ENCODE assay signal across 1 cellular context in the genomic region with DNA sequence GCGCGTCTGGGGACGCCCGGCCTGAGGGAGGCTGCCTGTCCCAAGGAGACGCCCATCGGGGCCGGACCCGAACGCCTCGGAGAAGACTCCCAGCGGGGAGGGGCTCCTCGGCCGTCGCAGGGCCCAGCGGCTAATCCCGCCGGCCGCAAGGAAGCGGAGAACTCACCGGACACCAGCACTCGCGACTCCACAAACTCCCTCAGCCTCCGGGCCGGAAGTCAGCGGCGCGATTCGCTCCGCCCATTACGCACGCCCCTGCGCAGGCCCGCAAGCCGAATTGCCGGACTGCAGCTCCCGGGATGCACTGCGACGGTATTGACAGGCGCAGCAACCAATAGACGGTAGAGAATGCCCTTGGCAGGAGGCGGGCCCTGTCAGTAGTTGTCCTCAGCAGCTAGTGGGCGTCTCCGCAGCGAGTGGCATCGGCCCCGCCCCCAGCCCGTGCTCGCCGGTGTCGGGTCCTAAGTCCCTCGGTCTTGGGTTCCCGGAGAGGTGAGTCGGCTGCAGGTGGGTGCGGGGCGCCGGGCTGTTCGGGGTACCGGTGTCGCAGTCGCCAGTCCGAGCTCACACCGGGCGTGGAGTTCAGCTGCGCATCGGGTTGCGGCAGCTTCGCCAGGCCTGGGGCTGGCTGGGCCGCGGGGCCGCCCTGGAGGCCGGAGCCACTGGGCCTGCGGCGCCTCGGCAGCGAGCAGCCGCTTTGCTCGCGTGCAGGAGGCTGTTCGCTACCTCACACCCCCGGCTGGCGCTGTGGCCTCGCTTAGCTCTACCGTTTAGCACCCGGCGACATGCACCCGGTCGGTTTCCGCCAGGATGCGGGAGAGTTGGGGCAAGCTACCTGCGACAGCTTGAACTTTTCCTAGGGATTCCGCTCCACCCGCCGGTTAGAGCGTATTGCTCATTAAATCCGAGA.
TF ChIP-seq lines count a peak whose summit lies in the region.

A gene (plus strand): TSS at position 437 of the 910 bp plus-strand sequence. CDS start 790 bp downstream, outside the sequence.
A gene (minus strand): TSS at position 226 of the 910 bp plus-strand sequence. CDS start 3,447 bp downstream, outside the sequence.

TF ChIP-seq in H1, 55 proteins besides CTCF, POLR2A, EP300 and RAD21 (continues in another document):
- TF ChIP-seq NRF1 (IDR thresholded peaks at IDR 0.05; ENCODE audit: low read depth, low read length) (peak; percentile 81), YY1 (IDR thresholded peaks at IDR 0.05; ENCODE audit: low read depth, low read length) (no peak), TBP (IDR thresholded peaks at IDR 0.05; ENCODE audit: low read depth, low read length) (peak; percentile 73), NANOG (IDR thresholded peaks at IDR 0.05; ENCODE audit: insufficient read depth, low read depth, low read length, poor library complexity, severe bottlenecking) (peak; percentile 23), MAFK (IDR thresholded peaks at IDR 0.05; ENCODE audit: low read depth, low read length) (no peak), RXRA (IDR thresholded peaks at IDR 0.05; ENCODE audit: insufficient read depth, low read depth, low read length) (no peak), SAP30 (IDR thresholded peaks at IDR 0.05; ENCODE audit: insufficient read depth, insufficient replicate concordance, low read length) (no peak), CHD2 (IDR thresholded peaks at IDR 0.05; ENCODE audit: low read length) (peak; percentile 88), EZH2 (IDR thresholded peaks at IDR 0.05; ENCODE audit: low read depth, low read length, severe bottlenecking) (no peak), CHD1 (IDR thresholded peaks at IDR 0.05; ENCODE audit: low read depth, low read length) (no peak), SP1 (IDR thresholded peaks at IDR 0.05; ENCODE audit: low read depth, low read length) (peak; percentile 98), GTF2F1 (IDR thresholded peaks at IDR 0.05; ENCODE audit: borderline replicate concordance, low read depth, low read length) (no peak), KDM4A (IDR thresholded peaks at IDR 0.05; ENCODE audit: low read depth, low read length, severe bottlenecking) (peak; percentile 77), HDAC2 (IDR thresholded peaks at IDR 0.05; ENCODE audit: borderline replicate concordance in 1 of 2, low read depth in 2 of 2, low read length in 2 of 2) (no peak), TAF1 (IDR thresholded peaks at IDR 0.05; ENCODE audit: low read depth, low read length) (peak; percentile 87), CBX5 (IDR thresholded peaks at IDR 0.05; ENCODE audit: low read depth, low read length) (no peak), RNF2 (IDR thresholded peaks at IDR 0.05; ENCODE audit: borderline replicate concordance, low read depth, low read length, missing control alignments, poor library complexity, severe bottlenecking) (no peak), RBBP5 (IDR thresholded peaks at IDR 0.05; ENCODE audit: borderline replicate concordance, low read depth, low read length) (peak; percentile 94), TCF12 (IDR thresholded peaks at IDR 0.05; ENCODE audit: low read depth, low read length) (0 out of 2 replicates have a peak, but pooled peaks have one; percentile 29), GABPA (IDR thresholded peaks at IDR 0.05; ENCODE audit: borderline replicate concordance, insufficient read depth, low read length) (0 out of 2 replicates have a peak, but pooled peaks have one; percentile 35), KDM5A (IDR thresholded peaks at IDR 0.05; ENCODE audit: low read length) (no peak), JUND (IDR thresholded peaks at IDR 0.05; ENCODE audit: low read length) (no peak), SUZ12 (IDR thresholded peaks at IDR 0.05; ENCODE audit: low read length) (no peak), SIN3A (conservative IDR thresholded peaks at IDR 0.05 in 1 of 2, IDR thresholded peaks at IDR 0.05 in 1 of 2; ENCODE audit: low read depth in 1 of 2, low read length in 2 of 2) (peak; percentile 67 to 83; a peak in 2 of 4 replicates), SP4 (IDR thresholded peaks at IDR 0.05; ENCODE audit: low read length) (0 out of 2 replicates have a peak, but pooled peaks have one; percentile 56), CTBP2 (IDR thresholded peaks at IDR 0.05; ENCODE audit: borderline replicate concordance, insufficient read depth, insufficient read length, low read length) (no peak), SIRT6 (IDR thresholded peaks at IDR 0.05; ENCODE audit: low read length) (no peak), SP2 (IDR thresholded peaks at IDR 0.05; ENCODE audit: low read length) (peak; percentile 72), BRCA1 (IDR thresholded peaks at IDR 0.05; ENCODE audit: low read depth, low read length) (no peak), SRF (IDR thresholded peaks at IDR 0.05; ENCODE audit: low read depth, low read length) (no peak), TEAD4 (IDR thresholded peaks at IDR 0.05; ENCODE audit: low read depth, low read length) (no peak), POU5F1 (IDR thresholded peaks at IDR 0.05; ENCODE audit: low read depth, low read length) (no peak), FOSL1 (IDR thresholded peaks at IDR 0.05; ENCODE audit: insufficient read depth, low read depth, low read length) (peak; percentile 93), RFX5 (IDR thresholded peaks at IDR 0.05; ENCODE audit: borderline replicate concordance, low read depth, low read length) (no peak), BACH1 (IDR thresholded peaks at IDR 0.05; ENCODE audit: low read length) (no peak), HDAC6 (IDR thresholded peaks at IDR 0.05; ENCODE audit: low read depth, low read length) (no peak), ASH2L (IDR thresholded peaks at IDR 0.05; ENCODE audit: low read length) (peak; percentile 95), CREB1 (IDR thresholded peaks at IDR 0.05) (peak; percentile 72), SIX5 (IDR thresholded peaks at IDR 0.05; ENCODE audit: low read depth, low read length) (peak; percentile 30; the same call in 1 of the 2 replicates), CBX8 (IDR thresholded peaks at IDR 0.05; ENCODE audit: borderline replicate concordance, low read depth, low read length) (no peak), EGR1 (IDR thresholded peaks at IDR 0.05; ENCODE audit: borderline replicate concordance, low read depth, low read length) (peak; percentile 63; the same call in 1 of the 2 replicates), KDM1A (IDR thresholded peaks at IDR 0.05; ENCODE audit: borderline replicate concordance, low read length) (no peak), PHF8 (conservative IDR thresholded peaks at IDR 0.05; ENCODE audit: low read depth, low read length) (peak; percentile 63; the same call in 1 of the 2 replicates), TAF7 (optimal IDR thresholded peaks at IDR 0.05; ENCODE audit: borderline replicate concordance, low read depth, low read length) (peak; percentile 59), POLR2AphosphoS5 (IDR thresholded peaks at IDR 0.05; ENCODE audit: low read depth, low read length) (peak; percentile 71; the same call in 1 of the 2 replicates), CEBPB (IDR thresholded peaks at IDR 0.05; ENCODE audit: low read depth, low read length) (no peak), BCL11A (IDR thresholded peaks at IDR 0.05; ENCODE audit: low read depth in 2 of 2, low read length in 2 of 2) (no peak)
- TF ChIP-seq, protein P1, sequence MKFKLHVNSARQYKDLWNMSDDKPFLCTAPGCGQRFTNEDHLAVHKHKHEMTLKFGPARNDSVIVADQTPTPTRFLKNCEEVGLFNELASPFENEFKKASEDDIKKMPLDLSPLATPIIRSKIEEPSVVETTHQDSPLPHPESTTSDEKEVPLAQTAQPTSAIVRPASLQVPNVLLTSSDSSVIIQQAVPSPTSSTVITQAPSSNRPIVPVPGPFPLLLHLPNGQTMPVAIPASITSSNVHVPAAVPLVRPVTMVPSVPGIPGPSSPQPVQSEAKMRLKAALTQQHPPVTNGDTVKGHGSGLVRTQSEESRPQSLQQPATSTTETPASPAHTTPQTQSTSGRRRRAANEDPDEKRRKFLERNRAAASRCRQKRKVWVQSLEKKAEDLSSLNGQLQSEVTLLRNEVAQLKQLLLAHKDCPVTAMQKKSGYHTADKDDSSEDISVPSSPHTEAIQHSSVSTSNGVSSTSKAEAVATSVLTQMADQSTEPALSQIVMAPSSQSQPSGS (IDR thresholded peaks at IDR 0.05; ENCODE audit: low read length): no peak
- TF ChIP-seq, protein P2, sequence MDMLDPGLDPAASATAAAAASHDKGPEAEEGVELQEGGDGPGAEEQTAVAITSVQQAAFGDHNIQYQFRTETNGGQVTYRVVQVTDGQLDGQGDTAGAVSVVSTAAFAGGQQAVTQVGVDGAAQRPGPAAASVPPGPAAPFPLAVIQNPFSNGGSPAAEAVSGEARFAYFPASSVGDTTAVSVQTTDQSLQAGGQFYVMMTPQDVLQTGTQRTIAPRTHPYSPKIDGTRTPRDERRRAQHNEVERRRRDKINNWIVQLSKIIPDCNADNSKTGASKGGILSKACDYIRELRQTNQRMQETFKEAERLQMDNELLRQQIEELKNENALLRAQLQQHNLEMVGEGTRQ (IDR thresholded peaks at IDR 0.05; ENCODE audit: low read length): no peak
- TF ChIP-seq, protein P3, sequence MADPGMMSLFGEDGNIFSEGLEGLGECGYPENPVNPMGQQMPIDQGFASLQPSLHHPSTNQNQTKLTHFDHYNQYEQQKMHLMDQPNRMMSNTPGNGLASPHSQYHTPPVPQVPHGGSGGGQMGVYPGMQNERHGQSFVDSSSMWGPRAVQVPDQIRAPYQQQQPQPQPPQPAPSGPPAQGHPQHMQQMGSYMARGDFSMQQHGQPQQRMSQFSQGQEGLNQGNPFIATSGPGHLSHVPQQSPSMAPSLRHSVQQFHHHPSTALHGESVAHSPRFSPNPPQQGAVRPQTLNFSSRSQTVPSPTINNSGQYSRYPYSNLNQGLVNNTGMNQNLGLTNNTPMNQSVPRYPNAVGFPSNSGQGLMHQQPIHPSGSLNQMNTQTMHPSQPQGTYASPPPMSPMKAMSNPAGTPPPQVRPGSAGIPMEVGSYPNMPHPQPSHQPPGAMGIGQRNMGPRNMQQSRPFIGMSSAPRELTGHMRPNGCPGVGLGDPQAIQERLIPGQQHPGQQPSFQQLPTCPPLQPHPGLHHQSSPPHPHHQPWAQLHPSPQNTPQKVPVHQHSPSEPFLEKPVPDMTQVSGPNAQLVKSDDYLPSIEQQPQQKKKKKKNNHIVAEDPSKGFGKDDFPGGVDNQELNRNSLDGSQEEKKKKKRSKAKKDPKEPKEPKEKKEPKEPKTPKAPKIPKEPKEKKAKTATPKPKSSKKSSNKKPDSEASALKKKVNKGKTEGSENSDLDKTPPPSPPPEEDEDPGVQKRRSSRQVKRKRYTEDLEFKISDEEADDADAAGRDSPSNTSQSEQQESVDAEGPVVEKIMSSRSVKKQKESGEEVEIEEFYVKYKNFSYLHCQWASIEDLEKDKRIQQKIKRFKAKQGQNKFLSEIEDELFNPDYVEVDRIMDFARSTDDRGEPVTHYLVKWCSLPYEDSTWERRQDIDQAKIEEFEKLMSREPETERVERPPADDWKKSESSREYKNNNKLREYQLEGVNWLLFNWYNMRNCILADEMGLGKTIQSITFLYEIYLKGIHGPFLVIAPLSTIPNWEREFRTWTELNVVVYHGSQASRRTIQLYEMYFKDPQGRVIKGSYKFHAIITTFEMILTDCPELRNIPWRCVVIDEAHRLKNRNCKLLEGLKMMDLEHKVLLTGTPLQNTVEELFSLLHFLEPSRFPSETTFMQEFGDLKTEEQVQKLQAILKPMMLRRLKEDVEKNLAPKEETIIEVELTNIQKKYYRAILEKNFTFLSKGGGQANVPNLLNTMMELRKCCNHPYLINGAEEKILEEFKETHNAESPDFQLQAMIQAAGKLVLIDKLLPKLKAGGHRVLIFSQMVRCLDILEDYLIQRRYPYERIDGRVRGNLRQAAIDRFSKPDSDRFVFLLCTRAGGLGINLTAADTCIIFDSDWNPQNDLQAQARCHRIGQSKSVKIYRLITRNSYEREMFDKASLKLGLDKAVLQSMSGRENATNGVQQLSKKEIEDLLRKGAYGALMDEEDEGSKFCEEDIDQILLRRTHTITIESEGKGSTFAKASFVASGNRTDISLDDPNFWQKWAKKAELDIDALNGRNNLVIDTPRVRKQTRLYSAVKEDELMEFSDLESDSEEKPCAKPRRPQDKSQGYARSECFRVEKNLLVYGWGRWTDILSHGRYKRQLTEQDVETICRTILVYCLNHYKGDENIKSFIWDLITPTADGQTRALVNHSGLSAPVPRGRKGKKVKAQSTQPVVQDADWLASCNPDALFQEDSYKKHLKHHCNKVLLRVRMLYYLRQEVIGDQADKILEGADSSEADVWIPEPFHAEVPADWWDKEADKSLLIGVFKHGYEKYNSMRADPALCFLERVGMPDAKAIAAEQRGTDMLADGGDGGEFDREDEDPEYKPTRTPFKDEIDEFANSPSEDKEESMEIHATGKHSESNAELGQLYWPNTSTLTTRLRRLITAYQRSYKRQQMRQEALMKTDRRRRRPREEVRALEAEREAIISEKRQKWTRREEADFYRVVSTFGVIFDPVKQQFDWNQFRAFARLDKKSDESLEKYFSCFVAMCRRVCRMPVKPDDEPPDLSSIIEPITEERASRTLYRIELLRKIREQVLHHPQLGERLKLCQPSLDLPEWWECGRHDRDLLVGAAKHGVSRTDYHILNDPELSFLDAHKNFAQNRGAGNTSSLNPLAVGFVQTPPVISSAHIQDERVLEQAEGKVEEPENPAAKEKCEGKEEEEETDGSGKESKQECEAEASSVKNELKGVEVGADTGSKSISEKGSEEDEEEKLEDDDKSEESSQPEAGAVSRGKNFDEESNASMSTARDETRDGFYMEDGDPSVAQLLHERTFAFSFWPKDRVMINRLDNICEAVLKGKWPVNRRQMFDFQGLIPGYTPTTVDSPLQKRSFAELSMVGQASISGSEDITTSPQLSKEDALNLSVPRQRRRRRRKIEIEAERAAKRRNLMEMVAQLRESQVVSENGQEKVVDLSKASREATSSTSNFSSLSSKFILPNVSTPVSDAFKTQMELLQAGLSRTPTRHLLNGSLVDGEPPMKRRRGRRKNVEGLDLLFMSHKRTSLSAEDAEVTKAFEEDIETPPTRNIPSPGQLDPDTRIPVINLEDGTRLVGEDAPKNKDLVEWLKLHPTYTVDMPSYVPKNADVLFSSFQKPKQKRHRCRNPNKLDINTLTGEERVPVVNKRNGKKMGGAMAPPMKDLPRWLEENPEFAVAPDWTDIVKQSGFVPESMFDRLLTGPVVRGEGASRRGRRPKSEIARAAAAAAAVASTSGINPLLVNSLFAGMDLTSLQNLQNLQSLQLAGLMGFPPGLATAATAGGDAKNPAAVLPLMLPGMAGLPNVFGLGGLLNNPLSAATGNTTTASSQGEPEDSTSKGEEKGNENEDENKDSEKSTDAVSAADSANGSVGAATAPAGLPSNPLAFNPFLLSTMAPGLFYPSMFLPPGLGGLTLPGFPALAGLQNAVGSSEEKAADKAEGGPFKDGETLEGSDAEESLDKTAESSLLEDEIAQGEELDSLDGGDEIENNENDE (IDR thresholded peaks at IDR 0.05; ENCODE audit: insufficient replicate concordance, low read length): no peak
- TF ChIP-seq, protein P4, sequence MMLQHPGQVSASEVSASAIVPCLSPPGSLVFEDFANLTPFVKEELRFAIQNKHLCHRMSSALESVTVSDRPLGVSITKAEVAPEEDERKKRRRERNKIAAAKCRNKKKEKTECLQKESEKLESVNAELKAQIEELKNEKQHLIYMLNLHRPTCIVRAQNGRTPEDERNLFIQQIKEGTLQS (IDR thresholded peaks at IDR 0.05; ENCODE audit: insufficient read depth, low read depth, low read length): no peak
- TF ChIP-seq, protein P5, sequence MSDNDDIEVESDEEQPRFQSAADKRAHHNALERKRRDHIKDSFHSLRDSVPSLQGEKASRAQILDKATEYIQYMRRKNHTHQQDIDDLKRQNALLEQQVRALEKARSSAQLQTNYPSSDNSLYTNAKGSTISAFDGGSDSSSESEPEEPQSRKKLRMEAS (IDR thresholded peaks at IDR 0.05): peak; percentile 57
- TF ChIP-seq, protein P6, sequence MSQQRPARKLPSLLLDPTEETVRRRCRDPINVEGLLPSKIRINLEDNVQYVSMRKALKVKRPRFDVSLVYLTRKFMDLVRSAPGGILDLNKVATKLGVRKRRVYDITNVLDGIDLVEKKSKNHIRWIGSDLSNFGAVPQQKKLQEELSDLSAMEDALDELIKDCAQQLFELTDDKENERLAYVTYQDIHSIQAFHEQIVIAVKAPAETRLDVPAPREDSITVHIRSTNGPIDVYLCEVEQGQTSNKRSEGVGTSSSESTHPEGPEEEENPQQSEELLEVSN (IDR thresholded peaks at IDR 0.05): peak; percentile 65
